Comparison of ENCODE assay signal across 19 cellular contexts in the genomic region with DNA sequence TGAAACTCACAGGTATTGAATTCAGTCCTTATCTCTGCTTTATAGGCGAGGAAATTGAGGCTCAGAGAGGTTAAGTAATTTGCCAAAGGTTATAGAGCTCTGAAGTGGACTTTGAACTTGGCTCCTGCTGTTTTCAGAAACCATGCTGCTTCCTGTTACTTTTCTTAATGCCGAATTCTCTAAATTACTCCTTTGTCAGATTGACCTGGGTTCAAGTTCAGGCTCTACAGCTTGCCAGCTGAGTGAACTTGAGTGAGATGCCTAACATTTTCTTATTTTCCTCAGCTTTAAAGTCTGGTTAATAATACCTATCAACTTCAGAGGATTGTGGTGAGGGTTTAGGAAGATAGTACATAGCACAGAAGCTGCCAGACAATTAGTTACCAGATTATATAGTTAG. TPM values are rescaled to one million over a fixed set of nuclear protein-coding genes. Genes with fewer than 3 reads are reported as not detected.
DNase-seq lines count a peak whose midpoint lies in the region; ATAC-seq, FAIRE-seq and TF ChIP-seq lines count a peak whose summit lies in the region.
"Had no signal": no experiment of that assay in that cellular context is flagged by ENCODE, and none has a peak within 500 bp of the region (broad histone marks: within the 10 kb centered on the region; RNA-seq: fewer than 3 reads in every experiment).

No MANE protein-coding gene starts in this region.

- intact Hi-C loops in left colon (cut with DNase I, micrococcal nuclease): no loop called here

- no peak overlapping the region for H3K27ac Mint-ChIP-seq in endothelial cell (ENCODE audit: unreplicated experiment)
- H3K27ac Mint-ChIP-seq in stimulated activated effector memory CD8-positive, alpha-beta T cell treated with anti-CD3 and anti-CD28 coated beads, Interleukin-12 subunit alpha, Interleukin-12 subunit beta, amount 100 ng/mL, for 72 hours: no peak overlapping the region
- H3K27ac Mint-ChIP-seq: activated CD8-positive, alpha-beta memory T cell treated with anti-CD3 and anti-CD28 coated beads, Interleukin-2, amount 10 ng/mL, durations not matched to agents 7 days and 5 days; memory B cell; stimulated activated naive CD8-positive, alpha-beta T cell treated with anti-CD3 and anti-CD28 coated beads, Interleukin-15, Interleukin-2, amounts not matched to agents 100 ng/mL and 50 ng/mL, for 24 hours; T-cell; WTC11 had no signal

- no peaks in the 10 kb centered on the region for H3K36me3 Mint-ChIP-seq in endothelial cell (ENCODE audit: low read depth, unreplicated experiment)
- no peaks in the 10 kb centered on the region for H3K36me3 Mint-ChIP-seq in stimulated activated effector memory CD8-positive, alpha-beta T cell treated with anti-CD3 and anti-CD28 coated beads, Interleukin-12 subunit alpha, Interleukin-12 subunit beta, amount 100 ng/mL, for 72 hours
- H3K36me3 Mint-ChIP-seq: activated CD8-positive, alpha-beta memory T cell treated with anti-CD3 and anti-CD28 coated beads, Interleukin-2, amount 10 ng/mL, durations not matched to agents 7 days and 5 days; memory B cell; T-cell had no signal

- H3K4me3 ChIP-seq in HEK293 (ENCODE audit: low read depth, low read length) (no peak overlapping the region), RWPE2 (ENCODE audit: severe bottlenecking) (no peak overlapping the region), small intestine (ENCODE audit: low read depth in 1 of 2, low read length in 2 of 2) (no peak overlapping the region)
- H3K4me3 ChIP-seq: ovary had no signal

- DNase-seq in RWPE2 (ENCODE audit: low spot score): no peak
- DNase-seq in left colon: no peak
- DNase-seq in small intestine: peak; percentile 94
- DNase-seq in endothelial cell (ENCODE audit: low spot score): no peak
- no peak for DNase-seq in stimulated activated effector memory CD8-positive, alpha-beta T cell treated with anti-CD3 and anti-CD28 coated beads, Interleukin-12 subunit alpha, Interleukin-12 subunit beta, amount 100 ng/mL, for 72 hours (ENCODE audit: low spot score in 2 of 2)
- DNase-seq: activated CD8-positive, alpha-beta memory T cell treated with anti-CD3 and anti-CD28 coated beads, Interleukin-2, amount 10 ng/mL, durations not matched to agents 7 days and 5 days; activated gamma-delta T cell treated with Interleukin-2 at 50 U/mL for 16 hours; BE2C; NCI-H1048; NCI-H2107; NCI-H748 treated with DMSO at 0.1 percent for 48 hours; ovary; T-cell had no signal

- H3K9me3 ChIP-seq in HEK293 (ENCODE audit: control insufficient read depth, insufficient read depth, low read depth, low read length) (no peaks in the 10 kb centered on the region), RWPE2 (ENCODE audit: severe bottlenecking) (no peaks in the 10 kb centered on the region), small intestine (ENCODE audit: control insufficient read depth, low read depth) (no peaks in the 10 kb centered on the region)
- H3K9me3 ChIP-seq: BE2C, ovary had no signal

- no peak for ATAC-seq in RWPE2 (ENCODE audit: low read depth)
- peak; percentile 34 for ATAC-seq in left colon
- no peak for ATAC-seq in GM21529 (IDR thresholded peaks at IDR 0.05; ENCODE audit: unreplicated experiment)
- no peak for ATAC-seq in stimulated activated effector memory CD8-positive, alpha-beta T cell treated with anti-CD3 and anti-CD28 coated beads, Interleukin-12 subunit alpha, Interleukin-12 subunit beta, amount 100 ng/mL, for 72 hours
- ATAC-seq: activated CD8-positive, alpha-beta memory T cell treated with anti-CD3 and anti-CD28 coated beads, Interleukin-2, amount 10 ng/mL, durations not matched to agents 7 days and 5 days; T-cell; WTC11 had no signal

- H3K4me1 ChIP-seq in HEK293 (ENCODE audit: control insufficient read depth, insufficient read depth, low read length) (peaks cover 10% of the 10 kb centered on the region), RWPE2 (ENCODE audit: insufficient read depth, poor library complexity, severe bottlenecking) (peaks cover 29% of the 10 kb centered on the region), small intestine (ENCODE audit: control insufficient read depth in 2 of 2, insufficient read depth in 1 of 2, low read depth in 1 of 2, low read length in 1 of 2) (peaks cover 16% of the 10 kb centered on the region in 2 donors)

- H3K4me1 Mint-ChIP-seq in endothelial cell (ENCODE audit: unreplicated experiment): peaks cover 63% of the 10 kb centered on the region
- peaks cover 6% of the 10 kb centered on the region for H3K4me1 Mint-ChIP-seq in stimulated activated effector memory CD8-positive, alpha-beta T cell treated with anti-CD3 and anti-CD28 coated beads, Interleukin-12 subunit alpha, Interleukin-12 subunit beta, amount 100 ng/mL, for 72 hours

- H3K9me3 Mint-ChIP-seq in endothelial cell (ENCODE audit: unreplicated experiment): no peaks in the 10 kb centered on the region
- no peaks in the 10 kb centered on the region for H3K9me3 Mint-ChIP-seq in stimulated activated effector memory CD8-positive, alpha-beta T cell treated with anti-CD3 and anti-CD28 coated beads, Interleukin-12 subunit alpha, Interleukin-12 subunit beta, amount 100 ng/mL, for 72 hours
- H3K9me3 Mint-ChIP-seq: memory B cell; stimulated activated naive CD8-positive, alpha-beta T cell treated with anti-CD3 and anti-CD28 coated beads, Interleukin-15, Interleukin-2, amounts not matched to agents 100 ng/mL and 50 ng/mL, for 24 hours; T-cell; WTC11 had no signal

- no peak for FAIRE-seq in small intestine (lab: Jason Lieb, UNC)
- FAIRE-seq: RCC 7860 had no signal

- H3K27me3 ChIP-seq in RWPE2 (ENCODE audit: insufficient read depth, poor library complexity, severe bottlenecking): no peaks in the 10 kb centered on the region
- peaks cover 0 to 5% of the 10 kb centered on the region in 2 donors for H3K27me3 ChIP-seq in small intestine (ENCODE audit: control insufficient read depth in 2 of 2, insufficient read depth in 2 of 2, low read length in 2 of 2)
- H3K27me3 ChIP-seq: BE2C, ovary had no signal

- H3K36me3 ChIP-seq in HEK293 (ENCODE audit: control insufficient read depth in 2 of 2, insufficient read depth in 1 of 2, low read length in 2 of 2): no peaks in the 10 kb centered on the region
- H3K36me3 ChIP-seq in RWPE2 (ENCODE audit: low read depth): peaks cover 52% of the 10 kb centered on the region
- H3K36me3 ChIP-seq in small intestine (ENCODE audit: control insufficient read depth in 2 of 2, insufficient read depth in 2 of 2, low read length in 2 of 2): no peaks in the 10 kb centered on the region
- H3K36me3 ChIP-seq: BE2C, ovary had no signal

- CTCF ChIA-PET in HEK293 (lab: Yijun Ruan, JAX): interaction anchor here (1.8 to 3.2 kb wide), 3 partner anchors 22 to 120 kb away, joined by 8 to 12 read pairs (median 9); no protein-coding TSS in a partner anchor

- no peak overlapping the region for H3K27ac ChIP-seq in HEK293 (ENCODE audit: extremely low read depth, low read depth, low read length)
- H3K27ac ChIP-seq in RWPE2 (ENCODE audit: poor library complexity, severe bottlenecking): peak overlapping the region; percentile 86
- H3K27ac ChIP-seq in small intestine (ENCODE audit: low read depth in 1 of 2, low read length in 1 of 2): peak overlapping the region; percentile 2 to 62
- H3K27ac ChIP-seq: ovary had no signal

- POLR2A ChIA-PET in HEK293 (lab: Yijun Ruan, JAX): no interaction called here

- H3K4me3 Mint-ChIP-seq in endothelial cell (ENCODE audit: unreplicated experiment): no peak overlapping the region
- H3K4me3 Mint-ChIP-seq in stimulated activated effector memory CD8-positive, alpha-beta T cell treated with anti-CD3 and anti-CD28 coated beads, Interleukin-12 subunit alpha, Interleukin-12 subunit beta, amount 100 ng/mL, for 72 hours: no peak overlapping the region
- H3K4me3 Mint-ChIP-seq: activated CD8-positive, alpha-beta memory T cell treated with anti-CD3 and anti-CD28 coated beads, Interleukin-2, amount 10 ng/mL, durations not matched to agents 7 days and 5 days; memory B cell; stimulated activated naive CD8-positive, alpha-beta T cell treated with anti-CD3 and anti-CD28 coated beads, Interleukin-15, Interleukin-2, amounts not matched to agents 100 ng/mL and 50 ng/mL, for 24 hours; T-cell; WTC11 had no signal

- 8 to 45% (median 20%) methylated on average over 2 of the region's 2 CpGs for WGBS in small intestine, 3 donors

- H3K27me3 Mint-ChIP-seq in endothelial cell (ENCODE audit: unreplicated experiment): peaks cover 11% of the 10 kb centered on the region

- no peak for TF ChIP-seq CTCF in HEK293 (tag by site-specific recombination; IDR thresholded peaks at IDR 0.05)
- no peak for TF ChIP-seq CTCF in RWPE2 (IDR thresholded peaks at IDR 0.05; ENCODE audit: poor library complexity, severe bottlenecking)
- no peak for TF ChIP-seq CTCF in endothelial cell (IDR thresholded peaks at IDR 0.05; ENCODE audit: unreplicated experiment)

TF ChIP-seq in HEK293, 187 proteins besides CTCF, POLR2A, EP300 and RAD21:
- no peak for TF ChIP-seq ZNF114 (tag by site-specific recombination; IDR thresholded peaks at IDR 0.05)
- TF ChIP-seq, protein P1, sequence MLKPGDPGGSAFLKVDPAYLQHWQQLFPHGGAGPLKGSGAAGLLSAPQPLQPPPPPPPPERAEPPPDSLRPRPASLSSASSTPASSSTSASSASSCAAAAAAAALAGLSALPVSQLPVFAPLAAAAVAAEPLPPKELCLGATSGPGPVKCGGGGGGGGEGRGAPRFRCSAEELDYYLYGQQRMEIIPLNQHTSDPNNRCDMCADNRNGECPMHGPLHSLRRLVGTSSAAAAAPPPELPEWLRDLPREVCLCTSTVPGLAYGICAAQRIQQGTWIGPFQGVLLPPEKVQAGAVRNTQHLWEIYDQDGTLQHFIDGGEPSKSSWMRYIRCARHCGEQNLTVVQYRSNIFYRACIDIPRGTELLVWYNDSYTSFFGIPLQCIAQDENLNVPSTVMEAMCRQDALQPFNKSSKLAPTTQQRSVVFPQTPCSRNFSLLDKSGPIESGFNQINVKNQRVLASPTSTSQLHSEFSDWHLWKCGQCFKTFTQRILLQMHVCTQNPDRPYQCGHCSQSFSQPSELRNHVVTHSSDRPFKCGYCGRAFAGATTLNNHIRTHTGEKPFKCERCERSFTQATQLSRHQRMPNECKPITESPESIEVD (tag by site-specific recombination; IDR thresholded peaks at IDR 0.05): 0 out of 2 replicates have a peak, but pooled peaks have one; percentile 21

RNA-seq across cellular contexts. Expression of a gene that starts 3.4 kb away (rescaled TPM):
- total RNA-seq in left colon: 10 to 100 TPM; 63.8 to 71.0 TPM
- 10 to 100 TPM; 10.8 to 21.9 (median 14.6) TPM for polyA plus RNA-seq in small intestine
- 31.8 TPM for total RNA-seq in endothelial cell (ENCODE audit: unreplicated experiment)
